ENCODE assay signal across 25 cellular contexts in genomic region chr1:233782932-233783586, GRCh38.
"Had no signal": no experiment of that assay in that cellular context is flagged by ENCODE, and none has a peak within 500 bp of the region (broad histone marks: within the 10 kb centered on the region; RNA-seq: fewer than 3 reads in every experiment).

No MANE protein-coding gene starts in this region.

- H3K27me3 Mint-ChIP-seq: stimulated activated memory B cell treated with anti-CD40 and anti-IgM and Interleukin-4, amounts not matched to agents 10 μg/mL and 1 μg/mL and 100 μg/mL, for 72 hours had no signal

- H3K4me1 ChIP-seq: esophagus squamous epithelium, heart right ventricle, lower lobe of right lung, neural progenitor cell, prostate gland, right atrium auricular region, spleen, testis, tibial artery, vagina had no signal

- H3K4me3 ChIP-seq: esophagus squamous epithelium, heart right ventricle, lower lobe of right lung, neural progenitor cell, prostate gland, right atrium auricular region, skin epidermis, spleen, testis, tibial artery, vagina had no signal

- DNase-seq: cortex of kidney; effector memory CD8-positive, alpha-beta T cell; erythroblast; esophagus squamous epithelium; foreskin melanocyte; glutamatergic neuron; heart right ventricle; hippocampal formation; kidney glomerular epithelial cell; left colon; left ventricle myocardium superior; lower lobe of right lung; spleen; stimulated activated CD4-positive, alpha-beta T cell treated with anti-CD3 and anti-CD28 coated beads, Interleukin-4, amount 100 ng/mL, for 4 hours; stimulated activated naive CD8-positive, alpha-beta T cell treated with anti-CD3 and anti-CD28 coated beads, Interleukin-15, Interleukin-2, amounts not matched to agents 100 U/mL and 50 U/mL, for 24 hours; substantia nigra; testis; tibial artery had no signal

- H3K27ac Mint-ChIP-seq: effector memory CD8-positive, alpha-beta T cell; natural killer cell treated with Interleukin-12 subunit alpha and Interleukin-12 subunit beta and Interleukin-15 and Interleukin-18, amount 100 ng/mL, for 72 hours; neural progenitor cell; stimulated activated memory B cell treated with anti-CD40 and anti-IgM and Interleukin-4, amounts not matched to agents 10 μg/mL and 1 μg/mL and 100 μg/mL, for 72 hours had no signal

- H3K36me3 Mint-ChIP-seq: natural killer cell treated with Interleukin-12 subunit alpha and Interleukin-12 subunit beta and Interleukin-15 and Interleukin-18, amount 100 ng/mL, for 72 hours; neural progenitor cell; stimulated activated memory B cell treated with anti-CD40 and anti-IgM and Interleukin-4, amounts not matched to agents 10 μg/mL and 1 μg/mL and 100 μg/mL, for 72 hours had no signal

- H3K36me3 ChIP-seq: esophagus squamous epithelium, heart right ventricle, lower lobe of right lung, neural progenitor cell, prostate gland, right atrium auricular region, spleen, tibial artery, vagina had no signal

- H3K9me3 ChIP-seq: prostate gland, testis had no signal

- ATAC-seq: effector memory CD8-positive, alpha-beta T cell; heart right ventricle; left colon; left ventricle myocardium superior; lower lobe of right lung; natural killer cell treated with Interleukin-12 subunit alpha and Interleukin-12 subunit beta and Interleukin-15 and Interleukin-18, amount 100 ng/mL, for 72 hours; stimulated activated memory B cell treated with anti-CD40 and anti-IgM and Interleukin-4, amounts not matched to agents 10 μg/mL and 1 μg/mL and 100 μg/mL, for 72 hours; stimulated activated naive CD8-positive, alpha-beta T cell treated with anti-CD3 and anti-CD28 coated beads, Interleukin-15, Interleukin-2, amounts not matched to agents 100 U/mL and 50 U/mL, for 24 hours had no signal

- H3K27me3 ChIP-seq: esophagus squamous epithelium, heart right ventricle, neural progenitor cell, right atrium auricular region, spleen, testis, tibial artery, vagina had no signal

- H3K27ac ChIP-seq: esophagus squamous epithelium, heart right ventricle, lower lobe of right lung, neural progenitor cell, prostate gland, right atrium auricular region, skin epidermis, spleen, testis, tibial artery, vagina had no signal

- H3K4me2 ChIP-seq: neural progenitor cell had no signal

- H3K4me1 Mint-ChIP-seq: neural progenitor cell; stimulated activated memory B cell treated with anti-CD40 and anti-IgM and Interleukin-4, amounts not matched to agents 10 μg/mL and 1 μg/mL and 100 μg/mL, for 72 hours had no signal

- H3K9ac ChIP-seq: neural progenitor cell had no signal

- H3K4me3 Mint-ChIP-seq: effector memory CD8-positive, alpha-beta T cell; natural killer cell treated with Interleukin-12 subunit alpha and Interleukin-12 subunit beta and Interleukin-15 and Interleukin-18, amount 100 ng/mL, for 72 hours; neural progenitor cell; stimulated activated memory B cell treated with anti-CD40 and anti-IgM and Interleukin-4, amounts not matched to agents 10 μg/mL and 1 μg/mL and 100 μg/mL, for 72 hours had no signal
